8 cellular contexts compared by ENCODE assay signal in genomic region chr7:66739477-66739876, GRCh38. TPM values are rescaled to one million over a fixed set of nuclear protein-coding genes. Genes with fewer than 3 reads are reported as not detected.
A peak's percentile ranks its signal among the peaks of the same experiment; 100 is the strongest.
DNase-seq lines count a peak whose midpoint lies in the region; ATAC-seq, FAIRE-seq and TF ChIP-seq lines count a peak whose summit lies in the region.

No MANE protein-coding gene starts in this region.

- WGBS in suprapubic skin: 69% methylated on average over 14 of the region's 14 CpGs

- H3K9me3 ChIP-seq in iPS-18c (ENCODE audit: control insufficient read depth, insufficient read depth, low read length) (no peaks in the 10 kb centered on the region), suprapubic skin (no peaks in the 10 kb centered on the region)

- DNase-seq in T-helper 1 cell (no peak), suprapubic skin (ENCODE audit: low spot score in 2 of 2) (no peak), NCI-H526 treated with DMSO at 0.1 percent for 48 hours (lab: John Stamatoyannopoulos, UW) (no peak), urothelium cell line (ENCODE audit: low spot score) (no peak), frontal cortex (ENCODE audit: low spot score in 2 of 2) (no peak)
- no peak for DNase-seq in activated CD8-positive, alpha-beta T cell treated with anti-CD3 and anti-CD28 coated beads for 36 hours

- no peaks in the 10 kb centered on the region for H3K27me3 ChIP-seq in suprapubic skin

- intact Hi-C loops in activated CD8-positive, alpha-beta T cell treated with anti-CD3 and anti-CD28 coated beads for 36 hours (cut with micrococcal nuclease): no loop called here

- H3K27ac Mint-ChIP-seq in T-helper 1 cell treated with Interleukin-12 subunit alpha and Interleukin-12 subunit beta and Interleukin-4 antibody, amounts not matched to agents 30 μg/mL and 1 μg/mL, for 36 hours: peak overlapping the region; percentile 92
- H3K27ac Mint-ChIP-seq in activated CD8-positive, alpha-beta T cell treated with anti-CD3 and anti-CD28 coated beads for 36 hours: peak overlapping the region; percentile 95

- H3K9me3 Mint-ChIP-seq in T-helper 1 cell treated with Interleukin-12 subunit alpha and Interleukin-12 subunit beta and Interleukin-4 antibody, amounts not matched to agents 30 μg/mL and 1 μg/mL, for 36 hours: peaks cover 15% of the 10 kb centered on the region
- peaks cover 11% of the 10 kb centered on the region for H3K9me3 Mint-ChIP-seq in activated CD8-positive, alpha-beta T cell treated with anti-CD3 and anti-CD28 coated beads for 36 hours

- H3K4me3 ChIP-seq in iPS-18c (ENCODE audit: insufficient read depth, low read depth, low read length) (peak overlapping the region; percentile 78; the same call in 1 of the 2 replicates), suprapubic skin (peak overlapping the region; percentile 99)

- no peak for TF ChIP-seq CTCF in activated CD8-positive, alpha-beta T cell treated with anti-CD3 and anti-CD28 coated beads for 36 hours (IDR thresholded peaks at IDR 0.05)
- no peak for TF ChIP-seq CTCF in suprapubic skin (IDR thresholded peaks at IDR 0.05)

- H3K27me3 Mint-ChIP-seq in T-helper 1 cell treated with Interleukin-12 subunit alpha and Interleukin-12 subunit beta and Interleukin-4 antibody, amounts not matched to agents 30 μg/mL and 1 μg/mL, for 36 hours (ENCODE audit: low read depth): no peaks in the 10 kb centered on the region
- no peaks in the 10 kb centered on the region for H3K27me3 Mint-ChIP-seq in activated CD8-positive, alpha-beta T cell treated with anti-CD3 and anti-CD28 coated beads for 36 hours

- H3K36me3 Mint-ChIP-seq in T-helper 1 cell treated with Interleukin-12 subunit alpha and Interleukin-12 subunit beta and Interleukin-4 antibody, amounts not matched to agents 30 μg/mL and 1 μg/mL, for 36 hours (ENCODE audit: low read depth): peaks cover 19% of the 10 kb centered on the region
- H3K36me3 Mint-ChIP-seq in activated CD8-positive, alpha-beta T cell treated with anti-CD3 and anti-CD28 coated beads for 36 hours (ENCODE audit: low read depth): peaks cover 16% of the 10 kb centered on the region

- H3K4me1 ChIP-seq in suprapubic skin: peaks cover 35% of the 10 kb centered on the region

- FAIRE-seq in urothelium cell line (lab: Jason Lieb, UNC) (no peak), frontal cortex (lab: Jason Lieb, UNC) (no peak)

- no peak for TF ChIP-seq EP300 in suprapubic skin (IDR thresholded peaks at IDR 0.05)

- TF ChIP-seq POLR2A in suprapubic skin (IDR thresholded peaks at IDR 0.05): no peak

- H3K4me1 Mint-ChIP-seq in T-helper 1 cell treated with Interleukin-12 subunit alpha and Interleukin-12 subunit beta and Interleukin-4 antibody, amounts not matched to agents 30 μg/mL and 1 μg/mL, for 36 hours (ENCODE audit: low read depth): peaks cover 9% of the 10 kb centered on the region
- H3K4me1 Mint-ChIP-seq in activated CD8-positive, alpha-beta T cell treated with anti-CD3 and anti-CD28 coated beads for 36 hours (ENCODE audit: low read depth): peaks cover 33% of the 10 kb centered on the region

- peak overlapping the region; percentile 95 for H3K27ac ChIP-seq in suprapubic skin

- POLR2A ChIA-PET in activated CD8-positive, alpha-beta T cell treated with anti-CD3 and anti-CD28 coated beads for 36 hours (lab: Charles Lee): interaction anchor here (1.7 kb wide), 1 partner anchor 85 kb away, joined by 6 read pairs; no protein-coding TSS in a partner anchor

- peaks cover 10% of the 10 kb centered on the region for H3K36me3 ChIP-seq in suprapubic skin

- no peak for ATAC-seq in activated CD8-positive, alpha-beta T cell treated with anti-CD3 and anti-CD28 coated beads for 36 hours

- CTCF ChIA-PET in activated CD8-positive, alpha-beta T cell treated with anti-CD3 and anti-CD28 coated beads for 36 hours (lab: Charles Lee): interaction anchor here (0.6 kb wide), 1 partner anchor 118 kb away, joined by 3 read pairs; no protein-coding TSS in a partner anchor

- H3K4me3 Mint-ChIP-seq in T-helper 1 cell treated with Interleukin-12 subunit alpha and Interleukin-12 subunit beta and Interleukin-4 antibody, amounts not matched to agents 30 μg/mL and 1 μg/mL, for 36 hours: peak overlapping the region; percentile 92
- H3K4me3 Mint-ChIP-seq in activated CD8-positive, alpha-beta T cell treated with anti-CD3 and anti-CD28 coated beads for 36 hours: peak overlapping the region; percentile 99

RNA-seq across cellular contexts. Expression of gene RABGEF1, which starts 1.1 kb away (rescaled TPM):
- total RNA-seq in activated CD8-positive, alpha-beta T cell treated with anti-CD3 and anti-CD28 coated beads for 36 hours: 10 to 100 TPM; 17.5 to 19.2 TPM
- 10 to 100 TPM; 37.2 to 72.4 (median 43.8) TPM for total RNA-seq in suprapubic skin
- total RNA-seq in frontal cortex: 71.3 TPM
